Comparison of ENCODE assay signal across 1 cellular context in the genomic region with DNA sequence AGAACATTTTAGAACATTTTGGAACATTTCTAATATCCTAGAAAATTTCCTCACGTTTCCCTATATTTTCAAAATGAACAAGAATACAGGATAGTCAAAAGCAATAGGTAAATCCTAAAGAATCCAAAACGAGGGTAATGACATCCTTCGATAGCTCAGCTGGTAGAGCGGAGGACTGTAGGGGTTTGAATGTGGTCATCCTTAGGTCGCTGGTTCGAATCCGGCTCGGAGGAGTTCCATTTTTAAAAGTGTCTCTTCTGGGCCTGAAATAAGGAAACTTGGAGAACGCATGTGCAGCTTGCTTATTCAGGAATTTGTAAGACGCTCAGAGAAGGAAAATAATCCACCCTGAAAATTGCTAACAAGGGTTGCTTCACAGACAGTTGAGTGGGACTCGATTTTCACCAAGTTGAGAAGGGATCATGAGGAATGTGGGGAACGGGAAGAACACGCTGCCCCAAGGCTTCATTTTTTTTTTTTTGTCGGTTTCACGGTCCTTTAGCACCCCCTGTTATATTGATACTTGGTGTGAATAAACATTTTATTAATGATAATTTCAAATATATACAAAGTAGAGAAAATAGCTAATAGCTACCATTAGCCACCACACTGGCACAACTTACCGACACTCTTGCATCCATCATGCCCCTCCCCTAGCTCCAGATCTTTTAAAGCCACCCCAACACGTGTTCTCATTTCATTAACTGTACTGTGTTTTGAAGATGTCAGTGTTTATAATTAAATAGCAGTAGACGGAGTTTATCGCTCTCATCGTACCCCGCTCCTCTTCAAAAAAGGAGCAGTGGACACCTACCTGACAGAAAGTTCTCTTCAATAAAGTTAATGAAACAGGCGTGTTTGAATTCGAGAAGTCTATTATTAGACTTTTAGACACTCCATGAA.
TF ChIP-seq lines count a peak whose summit lies in the region.

No MANE protein-coding gene starts in this region.

TF ChIP-seq in GM23338, 12 proteins besides CTCF, POLR2A, EP300 and RAD21 (continued from another document):
- TF ChIP-seq, protein P1, sequence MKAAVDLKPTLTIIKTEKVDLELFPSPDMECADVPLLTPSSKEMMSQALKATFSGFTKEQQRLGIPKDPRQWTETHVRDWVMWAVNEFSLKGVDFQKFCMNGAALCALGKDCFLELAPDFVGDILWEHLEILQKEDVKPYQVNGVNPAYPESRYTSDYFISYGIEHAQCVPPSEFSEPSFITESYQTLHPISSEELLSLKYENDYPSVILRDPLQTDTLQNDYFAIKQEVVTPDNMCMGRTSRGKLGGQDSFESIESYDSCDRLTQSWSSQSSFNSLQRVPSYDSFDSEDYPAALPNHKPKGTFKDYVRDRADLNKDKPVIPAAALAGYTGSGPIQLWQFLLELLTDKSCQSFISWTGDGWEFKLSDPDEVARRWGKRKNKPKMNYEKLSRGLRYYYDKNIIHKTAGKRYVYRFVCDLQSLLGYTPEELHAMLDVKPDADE (IDR thresholded peaks at IDR 0.05), result 0 out of 2 replicates have a peak, but pooled peaks have one; percentile 38
- no peak for TF ChIP-seq STAT1 (IDR thresholded peaks at IDR 0.05; ENCODE audit: unreplicated experiment)
